In genomic region chr22:17888439-17888838, GRCh38 we compare ENCODE assay signal across 25 cellular contexts.
A peak's percentile ranks its signal among the peaks of the same experiment; 100 is the strongest.
DNase-seq lines count a peak whose midpoint lies in the region; ATAC-seq and TF ChIP-seq lines count a peak whose summit lies in the region.
"Had no signal": no experiment of that assay in that cellular context is flagged by ENCODE, and none has a peak within 500 bp of the region (broad histone marks: within the 10 kb centered on the region; RNA-seq: fewer than 3 reads in every experiment).

No MANE protein-coding gene starts in this region.

- POLR2A ChIA-PET in Caco-2 (lab: Charles Lee) = no interaction called here

- TF ChIP-seq CTCF in cardiac muscle cell (IDR thresholded peaks at IDR 0.05; ENCODE audit: low read depth, low read length) = no peak
- no peak for TF ChIP-seq CTCF in Caco-2 (IDR thresholded peaks at IDR 0.05; ENCODE audit: insufficient read depth in 1 of 2, low read depth in 1 of 2, low read length in 1 of 2, severe bottlenecking in 1 of 2, unreplicated experiment in 1 of 2)
- TF ChIP-seq CTCF in dorsolateral prefrontal cortex (IDR thresholded peaks at IDR 0.05 in 54 of 56, conservative IDR thresholded peaks at IDR 0.05 in 2 of 56; ENCODE audit: low read depth in 1 of 56, partially characterized antibody in 56 of 56) = no peak
- TF ChIP-seq CTCF in gastrocnemius medialis (IDR thresholded peaks at IDR 0.05 in 4 of 5, conservative IDR thresholded peaks at IDR 0.05 in 1 of 5) = no peak

- H3K36me3 ChIP-seq in cardiac muscle cell (peaks cover 30% of the 10 kb centered on the region), Caco-2 (ENCODE audit: control insufficient read depth, insufficient read depth, low read length) (peaks cover 2% of the 10 kb centered on the region), gastrocnemius medialis (peaks cover 0 to 3% of the 10 kb centered on the region in 2 donors)

- H3K27me3 ChIP-seq in cardiac muscle cell (no peaks in the 10 kb centered on the region), Caco-2 (replicated peaks; ENCODE audit: control insufficient read depth, insufficient read depth, low read length) (no peaks in the 10 kb centered on the region), dorsolateral prefrontal cortex (no peaks in the 10 kb centered on the region), gastrocnemius medialis (no peaks in the 10 kb centered on the region)

- no peaks in the 10 kb centered on the region for H3K9me3 Mint-ChIP-seq in Caco-2 (ENCODE audit: unreplicated experiment)
- H3K9me3 Mint-ChIP-seq: CD4-positive, CD25-positive, alpha-beta regulatory T cell had no signal

- H3K27me3 Mint-ChIP-seq in Caco-2 (ENCODE audit: insufficient read depth, unreplicated experiment) = no peaks in the 10 kb centered on the region
- H3K27me3 Mint-ChIP-seq: CD4-positive, CD25-positive, alpha-beta regulatory T cell had no signal

- peaks cover 70% of the 10 kb centered on the region for H3K36me3 Mint-ChIP-seq in Caco-2 (ENCODE audit: insufficient read depth, unreplicated experiment)

- no TSS peak for BruUV-seq in Caco-2 (replicated peaks; lab: Mats Ljungman, UMichigan)

- peak overlapping the region; percentile 71 for H3K27ac Mint-ChIP-seq in Caco-2 (ENCODE audit: unreplicated experiment)
- H3K27ac Mint-ChIP-seq: CD4-positive, CD25-positive, alpha-beta regulatory T cell had no signal

- CTCF ChIA-PET in Caco-2 (lab: Charles Lee) = interaction anchor here (2.4 kb wide), 1 partner anchor 188 kb away, joined by 7 read pairs; no protein-coding TSS in a partner anchor

- in situ Hi-C loops in gastrocnemius medialis (cut with MboI; ENCODE audit: low sequenced_read_pairs in 4 of 4) = no loop called here

- H3K9me3 ChIP-seq in cardiac muscle cell (ENCODE audit: low read depth) (no peaks in the 10 kb centered on the region), Caco-2 (no peaks in the 10 kb centered on the region), gastrocnemius medialis (no peaks in the 10 kb centered on the region)

- peaks cover 61% of the 10 kb centered on the region for H3K4me1 ChIP-seq in cardiac muscle cell (ENCODE audit: low read depth)
- H3K4me1 ChIP-seq in Caco-2 = peaks cover 31% of the 10 kb centered on the region
- H3K4me1 ChIP-seq in gastrocnemius medialis = peaks cover 51 to 55% of the 10 kb centered on the region in 2 donors

- H3K27ac ChIP-seq in cardiac muscle cell (peak overlapping the region; percentile 91), dorsolateral prefrontal cortex (peak overlapping the region in 44 of 59 donors; percentile 14 to 75 (median 55)), gastrocnemius medialis (peak overlapping the region; percentile 90 to 95 (median 94))
- H3K27ac ChIP-seq: GM23248 had no signal

- no peak for TF ChIP-seq POLR2A in gastrocnemius medialis (IDR thresholded peaks at IDR 0.05)

- intact Hi-C loops in cardiac septum (cut with DNase I) = loop anchor here (5.0 kb wide), 1 partner anchor 36 kb away; no protein-coding TSS in a partner anchor
- intact Hi-C loops in Caco-2 (cut with micrococcal nuclease; ENCODE audit: unreplicated experiment) = no loop called here
- intact Hi-C loops in dorsolateral prefrontal cortex (cut with DNase I) = no loop called here
- intact Hi-C loops in gastrocnemius medialis (cut with DNase I; ENCODE audit: low total_unique reads) = no loop called here

- H3K4me1 Mint-ChIP-seq in Caco-2 (ENCODE audit: low read depth, unreplicated experiment) = peaks cover 46% of the 10 kb centered on the region
- H3K4me1 Mint-ChIP-seq: CD4-positive, CD25-positive, alpha-beta regulatory T cell had no signal

- ATAC-seq in gastrocnemius medialis = no peak
- ATAC-seq: HepG2 had no signal

- H3K4me3 Mint-ChIP-seq in Caco-2 (ENCODE audit: unreplicated experiment) = no peak overlapping the region
- H3K4me3 Mint-ChIP-seq: CD4-positive, CD25-positive, alpha-beta regulatory T cell had no signal

- DNase-seq in cardiac muscle cell (ENCODE audit: low read depth in 1 of 2, low spot score in 1 of 2) (no peak), cardiac septum (ENCODE audit: low spot score) (no peak), Caco-2 (no peak), dorsolateral prefrontal cortex (no peak), gastrocnemius medialis (no peak), HuH-7 (ENCODE audit: low spot score) (no peak), midbrain (lab: John Stamatoyannopoulos, UW) (no peak)
- DNase-seq in stimulated activated CD4-positive, alpha-beta T cell treated with anti-CD3 and anti-CD28 coated beads, Interleukin-4, amount 100 ng/mL, for 4 hours = no peak
- DNase-seq: 8988T; ACHN; CD4-positive, CD25-positive, alpha-beta regulatory T cell; GM23248; Kasumi-1; NCI-H1092 treated with DMSO at 0.1 percent for 48 hours; NCI-H1436; NCI-H187; NCI-H2081 treated with DMSO at 0.1 percent for 48 hours; NCI-H2171; NCI-H226; NCI-H510A; NCI-H69; RPMI8226; SHP77 treated with DMSO at 0.1 percent for 48 hours had no signal

- H3K4me3 ChIP-seq in cardiac muscle cell = no peak overlapping the region
- no peak overlapping the region for H3K4me3 ChIP-seq in Caco-2 (ENCODE audit: low read depth, low read length)
- no peak overlapping the region for H3K4me3 ChIP-seq in dorsolateral prefrontal cortex
- H3K4me3 ChIP-seq in gastrocnemius medialis = no peak overlapping the region
- H3K4me3 ChIP-seq: GM23248, K562 had no signal
